Comparison of ENCODE assay signal across 12 cellular contexts in the genomic region with DNA sequence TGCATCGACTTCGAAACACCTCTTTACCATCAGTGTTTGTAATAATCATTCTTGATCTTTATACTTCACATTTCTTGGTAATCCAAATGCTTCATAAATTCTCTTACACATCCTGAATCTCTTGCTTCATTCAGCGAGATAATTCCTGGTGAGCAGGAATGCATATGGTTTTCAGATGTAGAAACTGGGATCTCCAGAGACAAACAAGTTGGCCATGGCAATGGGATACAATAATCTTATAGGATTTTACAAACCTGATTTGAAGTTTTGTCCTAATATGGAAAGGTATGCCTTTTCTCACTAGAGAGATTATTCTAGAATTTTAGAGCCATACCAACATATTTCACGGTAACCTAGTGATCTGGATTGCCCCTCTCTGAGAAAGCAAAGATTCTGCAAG. TPM values are rescaled to one million over a fixed set of nuclear protein-coding genes. Genes with fewer than 3 reads are reported as not detected.
A peak's percentile ranks its signal among the peaks of the same experiment; 100 is the strongest.
DNase-seq lines count a peak whose midpoint lies in the region; ATAC-seq and TF ChIP-seq lines count a peak whose summit lies in the region.
"Had no signal": no experiment of that assay in that cellular context is flagged by ENCODE, and none has a peak within 500 bp of the region (broad histone marks: within the 10 kb centered on the region; RNA-seq: fewer than 3 reads in every experiment).

No MANE protein-coding gene starts in this region.

- H2AFZ ChIP-seq in GM23248 = peak overlapping the region; percentile 70
- no peak overlapping the region for H2AFZ ChIP-seq in smooth muscle cell (ENCODE audit: low read depth)

- H3K36me3 ChIP-seq in GM23248 (ENCODE audit: low read depth) = no peaks in the 10 kb centered on the region
- H3K36me3 ChIP-seq in gastroesophageal sphincter = no peaks in the 10 kb centered on the region
- no peaks in the 10 kb centered on the region for H3K36me3 ChIP-seq in smooth muscle cell (ENCODE audit: low read depth)
- H3K36me3 ChIP-seq: pancreas had no signal

- H3F3A ChIP-seq in GM23248 (ENCODE audit: insufficient read depth) (peaks cover 70% of the 10 kb centered on the region), smooth muscle cell (ENCODE audit: low read depth) (peaks cover 24% of the 10 kb centered on the region)

- TF ChIP-seq CTCF in gastroesophageal sphincter (IDR thresholded peaks at IDR 0.05) = no peak
- TF ChIP-seq CTCF in smooth muscle cell (IDR thresholded peaks at IDR 0.05; ENCODE audit: borderline replicate concordance, insufficient read depth, poor library complexity, severe bottlenecking) = no peak

- H3K27me3 ChIP-seq in GM23248 (replicated peaks; ENCODE audit: insufficient read depth) (no peaks in the 10 kb centered on the region), gastroesophageal sphincter (no peaks in the 10 kb centered on the region), smooth muscle cell (ENCODE audit: low read depth) (no peaks in the 10 kb centered on the region)
- H3K27me3 ChIP-seq: pancreas had no signal

- in situ Hi-C loops in GM23248 (cut with MboI) = no loop called here

- H4K20me1 ChIP-seq in GM23248 (ENCODE audit: insufficient read depth) (no peaks in the 10 kb centered on the region), smooth muscle cell (ENCODE audit: low read depth) (no peaks in the 10 kb centered on the region)

- no peaks in the 10 kb centered on the region for H3K9me2 ChIP-seq in GM23248 (ENCODE audit: insufficient read depth)

- H3K9ac ChIP-seq in GM23248 (peak overlapping the region; percentile 90), smooth muscle cell (ENCODE audit: low read depth) (peak overlapping the region; percentile 83)

- H3K9me3 ChIP-seq in GM23248 (ENCODE audit: low read depth) = no peaks in the 10 kb centered on the region
- H3K9me3 ChIP-seq in gastroesophageal sphincter = no peaks in the 10 kb centered on the region
- no peaks in the 10 kb centered on the region for H3K9me3 ChIP-seq in smooth muscle cell (replicated peaks; ENCODE audit: low read depth)
- H3K9me3 ChIP-seq: pancreas had no signal

- H3K79me2 ChIP-seq in GM23248 (ENCODE audit: insufficient read depth) (peaks cover 38% of the 10 kb centered on the region), smooth muscle cell (ENCODE audit: low read depth) (no peaks in the 10 kb centered on the region)

- H3K4me2 ChIP-seq in GM23248 (ENCODE audit: unreplicated experiment) = peak overlapping the region; percentile 86
- peak overlapping the region; percentile 75 for H3K4me2 ChIP-seq in smooth muscle cell

- peak overlapping the region; percentile 100 for H3K27ac ChIP-seq in GM23248
- H3K27ac ChIP-seq in gastroesophageal sphincter = peak overlapping the region in 3 of 4 donors; percentile 71 to 80 (median 74)
- H3K27ac ChIP-seq in smooth muscle cell (ENCODE audit: low read depth) = peak overlapping the region; percentile 98
- H3K27ac ChIP-seq: VCaP had no signal

- WGBS in GM23248 (ENCODE audit: low coverage in 1 of 2, low lambda C conversion rate in 2 of 2, missing lambda C conversion rate in 2 of 2), 2 experiments = 1 to 6% methylated on average over 4 of the region's 4 CpGs
- 87 to 95% methylated on average over 4 of the region's 4 CpGs for WGBS in gastroesophageal sphincter (ENCODE audit: low coverage in 1 of 2), 2 donors
- WGBS in smooth muscle cell (ENCODE audit: low lambda C conversion rate) = 60% methylated on average over 4 of the region's 4 CpGs

- DNase-seq in GM23248 (peak; percentile 66), amniotic epithelial cell (ENCODE audit: low read depth) (peak; percentile 85), smooth muscle cell (lab: John Stamatoyannopoulos, UW; ENCODE audit: unreplicated experiment) (no peak), cerebellum (ENCODE audit: low spot score) (no peak), NCI-H2081 treated with DMSO at 0.1 percent for 48 hours (lab: John Stamatoyannopoulos, UW) (no peak), T-helper 1 cell (no peak), NCI-H446 (lab: John Stamatoyannopoulos, UW) (no peak)
- DNase-seq: CD8-positive, alpha-beta T cell; NCI-H146; pancreas had no signal

- ATAC-seq in gastroesophageal sphincter = no peak
- ATAC-seq: CD8-positive, alpha-beta T cell had no signal

- H3K4me1 ChIP-seq in GM23248 (ENCODE audit: insufficient read depth) = peaks cover 79% of the 10 kb centered on the region
- peaks cover 0 to 26% (median 8%) of the 10 kb centered on the region in 3 donors for H3K4me1 ChIP-seq in gastroesophageal sphincter
- peaks cover 30% of the 10 kb centered on the region for H3K4me1 ChIP-seq in smooth muscle cell (ENCODE audit: low read depth)

- no peak for TF ChIP-seq EP300 in gastroesophageal sphincter (IDR thresholded peaks at IDR 0.05)

- H3K4me3 ChIP-seq in GM23248 (peak overlapping the region; percentile 70), gastroesophageal sphincter (no peak overlapping the region), smooth muscle cell (no peak overlapping the region)
- H3K4me3 ChIP-seq: pancreas had no signal

- TF ChIP-seq POLR2A in gastroesophageal sphincter (IDR thresholded peaks at IDR 0.05) = no peak

RNA-seq across cellular contexts. Expression of a gene that starts 13.0 kb away (rescaled TPM):
- total RNA-seq in GM23248 (2014; rRNA removed; shearing (Covaris generic)) = 4.4 and 13.0 TPM in 2 replicates
- polyA plus RNA-seq in GM23248 (2016; fragmentation: Nextera tagmentation; extraction: Ambion mirVana) (4.3 and 7.2 TPM in 2 replicates), smooth muscle cell (2.5 and 3.7 TPM in 2 replicates)
- total RNA-seq in gastroesophageal sphincter (1 to 10 TPM; 4.5 to 6.4 (median 5.3) TPM), smooth muscle cell (7.3 and 13.8 TPM in 2 replicates), cerebellum (36.7 TPM)

RNA-seq across cellular contexts. Expression of a gene that starts 13.6 kb away (rescaled TPM):
- total RNA-seq in GM23248 (2014; rRNA removed; shearing (Covaris generic)) = 10,031 and 10,466 TPM in 2 replicates
- polyA plus RNA-seq in GM23248 (2016; fragmentation: Nextera tagmentation; extraction: Ambion mirVana) (3,784 and 3,823 TPM in 2 replicates), smooth muscle cell (2,741 and 3,198 TPM in 2 replicates)
- total RNA-seq in gastroesophageal sphincter (1,000 to 10,000 TPM; 1,560 to 2,767 (median 2,026) TPM), smooth muscle cell (6,093 and 6,435 TPM in 2 replicates), cerebellum (562 TPM)

Comparison
In these comparisons a context has a peak if more than half of its experiments do, and no peak if none do; other contexts are left out.
1. DNase-seq: peak in GM23248 (single experiment) and amniotic epithelial cell (single experiment); none in smooth muscle cell (single experiment), cerebellum (single experiment), NCI-H2081 treated with DMSO at 0.1 percent for 48 hours (single experiment), T-helper 1 cell (0 of 5) and NCI-H446 (0 of 2).
2. Peak in every context shown above with its lines, with median percentiles within 50 percentile points of each other: H3K27ac ChIP-seq.